In the genomic region with DNA sequence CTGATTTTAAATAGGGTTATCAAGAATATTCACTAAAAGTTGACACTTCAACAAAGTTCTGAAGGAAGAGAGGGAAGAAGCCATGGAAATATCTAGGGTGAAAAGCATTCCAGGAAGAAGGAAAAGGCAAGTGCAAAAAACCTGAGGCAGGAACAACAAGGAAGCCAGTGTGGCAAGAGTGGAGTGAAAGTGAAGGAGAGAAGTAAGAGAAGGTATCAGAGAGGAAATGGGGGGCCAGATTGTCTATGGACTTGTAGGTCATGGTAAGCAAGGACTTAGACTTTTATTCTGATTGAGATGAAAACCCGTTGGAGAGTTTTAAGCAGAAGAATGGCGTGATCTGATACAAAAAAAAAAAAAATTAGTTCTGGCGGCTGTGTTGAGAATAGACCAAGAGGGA, we compare ENCODE assay signal across 10 cellular contexts.
"Had no signal": no experiment of that assay in that cellular context is flagged by ENCODE, and none has a peak within 500 bp of the region (broad histone marks: within the 10 kb centered on the region; RNA-seq: fewer than 3 reads in every experiment).

No MANE protein-coding gene starts in this region.

- DNase-seq: activated CD4-positive, alpha-beta T cell treated with anti-CD3 and anti-CD28 coated beads for 1 hour; activated effector memory CD4-positive, alpha-beta T cell treated with Interleukin-2 at 50 U/mL for 16 hours; head of caudate nucleus; immature natural killer cell; mesendoderm; ovary; SIG-M5; T-helper 9 cell; thyroid gland; uterus had no signal

- H3K4me3 Mint-ChIP-seq: immature natural killer cell had no signal

- H3K36me3 ChIP-seq: ovary, uterus had no signal

- H3K4me1 ChIP-seq: uterus had no signal

- H3K9me3 ChIP-seq: ovary, thyroid gland, uterus had no signal

- H3K4me3 ChIP-seq: ovary, thyroid gland, uterus had no signal

- H3K27ac ChIP-seq: ovary, thyroid gland had no signal
